In genomic region chr1:12407050-12407961, GRCh38 we compare ENCODE assay signal across 9 cellular contexts.
A peak's percentile ranks its signal among the peaks of the same experiment; 100 is the strongest.
DNase-seq lines count a peak whose midpoint lies in the region; ATAC-seq, FAIRE-seq and TF ChIP-seq lines count a peak whose summit lies in the region.
"Had no signal": no experiment of that assay in that cellular context is flagged by ENCODE, and none has a peak within 500 bp of the region (broad histone marks: within the 10 kb centered on the region; RNA-seq: fewer than 3 reads in every experiment).

No MANE protein-coding gene starts in this region.

- H2AFZ ChIP-seq in GM23338 = no peak overlapping the region

- H3F3A ChIP-seq in GM23338 (replicated peaks; ENCODE audit: low read depth) = no peaks in the 10 kb centered on the region

- H3K36me3 Mint-ChIP-seq in GM23338 (ENCODE audit: low read depth) = peaks cover 25% of the 10 kb centered on the region

- no peak overlapping the region for H3K27ac Mint-ChIP-seq in GM23338
- H3K27ac Mint-ChIP-seq: dendritic cell treated with granulocyte-macrophage colony-stimulating factor and Interleukin-4, amounts not matched to agents 40 ng/mL and 50 ng/mL, for 4 days had no signal

- H3K4me1 Mint-ChIP-seq in GM23338 = peaks cover 11% of the 10 kb centered on the region; the same call in 2 of the 3 replicates

- peak overlapping the region; percentile 49 for H3K4me2 ChIP-seq in A549
- H3K4me2 ChIP-seq in GM23338 = no peak overlapping the region

- H3K9ac ChIP-seq in kidney (ENCODE audit: low read length in 2 of 2) = peak overlapping the region in 1 of 2 donors; percentile 7

- peak; percentile 50 to 63 for TF ChIP-seq RAD21 in A549 (conservative IDR thresholded peaks at IDR 0.05 in 1 of 2, IDR thresholded peaks at IDR 0.05 in 1 of 2)

- CTCF ChIA-PET in A549 (lab: Yijun Ruan, JAX) = interaction anchor here (0.6 to 0.9 kb wide), 2 partner anchors 189 to 207 kb away, joined by 3 read pairs; no protein-coding TSS in a partner anchor

- TF ChIP-seq CTCF in A549 (IDR thresholded peaks at IDR 0.05) = peak; percentile 50
- peak; percentile 18 to 31; a peak in 2 of 4 replicates for TF ChIP-seq CTCF in GM23338 (conservative IDR thresholded peaks at IDR 0.05; ENCODE audit: low read depth in 2 of 2)
- peak; percentile 45 for TF ChIP-seq CTCF in kidney (IDR thresholded peaks at IDR 0.05; ENCODE audit: borderline replicate concordance, extremely low read depth, insufficient read depth)

- TF ChIP-seq POLR2A in A549 (IDR thresholded peaks at IDR 0.05; ENCODE audit: low read length) = no peak

- H3K9me2 ChIP-seq in GM23338 (ENCODE audit: insufficient read depth) = no peaks in the 10 kb centered on the region

- H3K4me3 Mint-ChIP-seq in GM23338 = no peak overlapping the region
- H3K4me3 Mint-ChIP-seq: dendritic cell treated with granulocyte-macrophage colony-stimulating factor and Interleukin-4, amounts not matched to agents 40 ng/mL and 50 ng/mL, for 4 days had no signal

- H3K9me3 Mint-ChIP-seq in GM23338 = peaks cover 8% of the 10 kb centered on the region

- no peaks in the 10 kb centered on the region for H3K79me2 ChIP-seq in GM23338 (replicated peaks; ENCODE audit: insufficient read depth)

- POLR2A ChIA-PET in A549 (lab: Yijun Ruan, JAX) = interaction anchor here (0.8 to 1.2 kb wide), 3 partner anchors 71 to 212 kb away, joined by 3 to 4 read pairs (median 3); no protein-coding TSS in a partner anchor

- TF ChIP-seq EP300 in A549 (IDR thresholded peaks at IDR 0.05) = no peak

- H3K27me3 Mint-ChIP-seq in GM23338 (ENCODE audit: insufficient read depth, low read depth, poor library complexity) = no peaks in the 10 kb centered on the region
- H3K27me3 Mint-ChIP-seq: dendritic cell treated with granulocyte-macrophage colony-stimulating factor and Interleukin-4, amounts not matched to agents 40 ng/mL and 50 ng/mL, for 4 days had no signal

- H3K9me3 ChIP-seq in A549 = peaks cover 27% of the 10 kb centered on the region
- no peaks in the 10 kb centered on the region for H3K9me3 ChIP-seq in kidney (ENCODE audit: control insufficient read depth in 1 of 2, low read length in 2 of 2)

- H3K4me3 ChIP-seq in A549 = no peak overlapping the region
- H3K4me3 ChIP-seq in GM23338 = no peak overlapping the region
- H3K4me3 ChIP-seq in kidney (ENCODE audit: low read length in 2 of 2) = no peak overlapping the region

- H3K36me3 ChIP-seq in GM23338 (ENCODE audit: insufficient read depth) (peaks cover 6% of the 10 kb centered on the region; the same call in 1 of the 2 replicates), kidney (ENCODE audit: control insufficient read depth in 1 of 2, insufficient read depth in 2 of 2, low read length in 2 of 2) (peaks cover 6 to 24% of the 10 kb centered on the region in 2 donors)

- intact Hi-C loops in kidney (cut with DNase I) = no loop called here

- ATAC-seq in A549 (peak; percentile 70 to 86; a peak in 4 of 6 replicates), GM23338 (no peak), GM19455 (IDR thresholded peaks at IDR 0.05; ENCODE audit: unreplicated experiment) (no peak)

- WGBS in A549 (ENCODE audit: missing lambda C conversion rate) = 50% methylated on average over 8 of the region's 8 CpGs

- H3K27ac ChIP-seq in A549 = peak overlapping the region; percentile 40 to 53; a peak in 5 of 6 replicates
- no peak overlapping the region for H3K27ac ChIP-seq in GM23338 (ENCODE audit: low read depth)
- peak overlapping the region in 1 of 2 donors; percentile 74 for H3K27ac ChIP-seq in kidney (ENCODE audit: low read depth in 2 of 2, low read length in 2 of 2)

- no peaks in the 10 kb centered on the region for H3K27me3 ChIP-seq in GM23338 (ENCODE audit: insufficient read depth)

- peak; percentile 13 to 65 for DNase-seq in A549 (ENCODE audit: low read depth in 1 of 2, low spot score in 1 of 2)
- peak; percentile 18 for DNase-seq in GM23338 (ENCODE audit: low spot score)
- peak; percentile 69 for DNase-seq in astrocyte of the hippocampus (ENCODE audit: low read depth, low spot score)
- DNase-seq in kidney = no peak
- peak; percentile 56 for DNase-seq in superior temporal gyrus (ENCODE audit: extremely low spot score)
- DNase-seq in glomerular visceral epithelial cell (ENCODE audit: extremely low spot score) = no peak
- DNase-seq in epidermal melanocyte (ENCODE audit: insufficient read length, low spot score) = no peak

- no peaks in the 10 kb centered on the region for H4K20me1 ChIP-seq in GM23338 (replicated peaks; ENCODE audit: insufficient read depth)

- no peak for FAIRE-seq in A549 (lab: Jason Lieb, UNC)
- peak; percentile 45 for FAIRE-seq in kidney (lab: Jason Lieb, UNC)

- H3K4me1 ChIP-seq in A549 (peaks cover 30% of the 10 kb centered on the region), GM23338 (ENCODE audit: insufficient read depth) (0 out of 2 replicates have a peak, but pooled peaks cover 5% of the 10 kb centered on the region), kidney (ENCODE audit: control insufficient read depth in 1 of 2, insufficient read depth in 1 of 2, low read depth in 1 of 2, low read length in 2 of 2) (peaks cover 26 to 38% of the 10 kb centered on the region in 2 donors)

TF ChIP-seq in A549, 52 proteins besides CTCF, POLR2A, EP300 and RAD21:
- TF ChIP-seq SREBF2 (IDR thresholded peaks at IDR 0.05) (no peak), SMC3 (IDR thresholded peaks at IDR 0.05) (peak; percentile 49), RARB (CRISPR knock-in tag; IDR thresholded peaks at IDR 0.05) (no peak)

TF ChIP-seq in GM23338, 12 proteins besides CTCF, POLR2A, EP300 and RAD21 (continues in another document):
- TF ChIP-seq STAT1 (IDR thresholded peaks at IDR 0.05; ENCODE audit: unreplicated experiment) (no peak), ZNF331 (CRISPR knock-in tag; IDR thresholded peaks at IDR 0.05; ENCODE audit: low read depth) (no peak), ETS1 (IDR thresholded peaks at IDR 0.05) (no peak), POLR2AphosphoS5 (IDR thresholded peaks at IDR 0.05; ENCODE audit: low read depth) (no peak), NANOG (IDR thresholded peaks at IDR 0.05; ENCODE audit: borderline replicate concordance) (no peak)

Comparison
In these comparisons a context has a peak if more than half of its experiments do, and no peak if none do; other contexts are left out.
1. ATAC-seq: peak in A549 (2 of 2); none in GM23338 (single experiment) and GM19455 (single experiment).
2. DNase-seq: peak in A549 (2 of 2), GM23338 (single experiment), astrocyte of the hippocampus (single experiment) and superior temporal gyrus (single experiment); none in kidney (single experiment), glomerular visceral epithelial cell (single experiment) and epidermal melanocyte (single experiment).
3. Peak in every context shown above with its lines, with median percentiles within 50 percentile points of each other: CTCF ChIP-seq.